ENCODE assay signal across 8 cellular contexts in the genomic region with DNA sequence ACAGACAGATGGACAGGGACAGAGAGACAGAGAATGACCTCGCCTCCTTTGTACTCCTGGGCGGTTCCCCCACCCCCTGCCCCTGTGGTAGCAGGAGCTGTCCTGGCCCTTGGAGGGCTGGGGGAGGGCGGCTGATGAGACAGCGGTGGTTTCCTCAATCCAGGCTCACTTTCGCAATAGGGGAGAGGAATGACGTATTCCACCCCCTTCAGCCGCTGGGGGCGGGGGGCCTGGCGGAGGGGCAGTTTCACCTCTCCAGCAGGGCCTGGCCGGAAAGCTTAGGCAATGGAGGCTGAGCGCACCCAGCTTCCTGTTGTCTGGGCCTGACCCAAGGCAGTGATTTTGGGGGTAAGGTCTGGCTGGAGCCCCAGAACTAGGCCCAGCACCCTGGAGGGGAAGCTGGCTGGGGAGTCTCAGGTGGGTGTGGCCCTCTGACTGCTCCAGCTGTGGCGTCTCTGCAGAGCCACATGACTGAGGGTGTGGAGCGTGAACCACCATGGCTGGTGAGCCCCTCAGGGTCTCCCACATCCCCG. TPM values are rescaled to one million over a fixed set of nuclear protein-coding genes. Genes with fewer than 3 reads are reported as not detected.
A peak's percentile ranks its signal among the peaks of the same experiment; 100 is the strongest.
DNase-seq lines count a peak whose midpoint lies in the region; ATAC-seq and TF ChIP-seq lines count a peak whose summit lies in the region.

No MANE protein-coding gene starts in this region.

- ATAC-seq in GM21717 (IDR thresholded peaks at IDR 0.05; ENCODE audit: unreplicated experiment) = peak; percentile 32
- peak; percentile 62 to 64 for ATAC-seq in naive B cell (ENCODE audit: low read depth in 2 of 2)
- peak; percentile 68 for ATAC-seq in stimulated activated naive CD8-positive, alpha-beta T cell treated with anti-CD3 and anti-CD28 coated beads, Interleukin-15, amount 100 ng/mL, for 72 hours
- no peak for ATAC-seq in HG03159 (IDR thresholded peaks at IDR 0.05; ENCODE audit: unreplicated experiment)

- H3K4me1 Mint-ChIP-seq in naive B cell = peaks cover 68 to 98% (median 90%) of the 10 kb centered on the region in 3 donors
- H3K4me1 Mint-ChIP-seq in stimulated activated naive CD8-positive, alpha-beta T cell treated with anti-CD3 and anti-CD28 coated beads, Interleukin-15, amount 100 ng/mL, for 72 hours = peaks cover 96% of the 10 kb centered on the region

- TF ChIP-seq POLR2A in NB4 (IDR thresholded peaks at IDR 0.05; ENCODE audit: extremely low read depth, insufficient read length) = no peak

- TF ChIP-seq CTCF in NB4 (IDR thresholded peaks at IDR 0.05; ENCODE audit: low read depth, low read length) = no peak

- peak overlapping the region; percentile 81 to 99 (median 92) for H3K4me3 Mint-ChIP-seq in naive B cell
- H3K4me3 Mint-ChIP-seq in stimulated activated naive CD8-positive, alpha-beta T cell treated with anti-CD3 and anti-CD28 coated beads, Interleukin-15, amount 100 ng/mL, for 72 hours = peak overlapping the region; percentile 83 to 94

- peak overlapping the region; percentile 100 for H3K27ac ChIP-seq in effector memory CD4-positive, alpha-beta T cell (ENCODE audit: insufficient read depth, low read length, poor library complexity, severe bottlenecking)

- H3K4me1 ChIP-seq in effector memory CD4-positive, alpha-beta T cell (ENCODE audit: control insufficient read depth, insufficient read depth, low read length, poor library complexity, severe bottlenecking) = peaks cover 85% of the 10 kb centered on the region

- H3K36me3 Mint-ChIP-seq in naive B cell = peaks cover 0 to 7% of the 10 kb centered on the region in 2 donors

- DNase-seq in AG20443 (ENCODE audit: low spot score) (peak; percentile 96), NB4 (ENCODE audit: low read depth) (peak; percentile 98), naive B cell (peak; percentile 96)
- peak; percentile 58 to 88 for DNase-seq in activated CD8-positive, alpha-beta memory T cell treated with anti-CD3 and anti-CD28 coated beads for 1 hour (ENCODE audit: extremely low read depth in 1 of 2, low read depth in 1 of 2)
- DNase-seq in effector memory CD4-positive, alpha-beta T cell = peak; percentile 79 to 90 (median 82)
- peak; percentile 89 to 97 for DNase-seq in stimulated activated naive CD8-positive, alpha-beta T cell treated with anti-CD3 and anti-CD28 coated beads, Interleukin-15, amount 100 ng/mL, for 72 hours

- H3K9me3 ChIP-seq in effector memory CD4-positive, alpha-beta T cell (ENCODE audit: control insufficient read depth, low read length) = no peaks in the 10 kb centered on the region

- H3K9me3 Mint-ChIP-seq in naive B cell = no peaks in the 10 kb centered on the region
- no peaks in the 10 kb centered on the region for H3K9me3 Mint-ChIP-seq in stimulated activated naive CD8-positive, alpha-beta T cell treated with anti-CD3 and anti-CD28 coated beads, Interleukin-15, amount 100 ng/mL, for 72 hours

- peaks cover 20% of the 10 kb centered on the region for H3K36me3 ChIP-seq in effector memory CD4-positive, alpha-beta T cell (ENCODE audit: control insufficient read depth, insufficient read depth, low read length)

- H3K27me3 Mint-ChIP-seq in naive B cell = no peaks in the 10 kb centered on the region
- no peaks in the 10 kb centered on the region for H3K27me3 Mint-ChIP-seq in stimulated activated naive CD8-positive, alpha-beta T cell treated with anti-CD3 and anti-CD28 coated beads, Interleukin-15, amount 100 ng/mL, for 72 hours

- no peak overlapping the region for H3K4me3 ChIP-seq in NB4 (ENCODE audit: low read depth, low read length)
- peak overlapping the region; percentile 79 for H3K4me3 ChIP-seq in effector memory CD4-positive, alpha-beta T cell (ENCODE audit: insufficient read depth, low read depth, low read length, poor library complexity, severe bottlenecking)

- H3K27me3 ChIP-seq in effector memory CD4-positive, alpha-beta T cell (replicated peaks; ENCODE audit: control insufficient read depth, insufficient read depth, low read length, poor library complexity, severe bottlenecking) = no peaks in the 10 kb centered on the region

- peak overlapping the region; percentile 99 to 100 (median 100) for H3K27ac Mint-ChIP-seq in naive B cell
- peak overlapping the region; percentile 98 to 99 for H3K27ac Mint-ChIP-seq in stimulated activated naive CD8-positive, alpha-beta T cell treated with anti-CD3 and anti-CD28 coated beads, Interleukin-15, amount 100 ng/mL, for 72 hours

RNA-seq across cellular contexts. Expression of a gene that starts 7.4 kb away (rescaled TPM):
- 10 to 100 TPM; 16.9 to 47.0 (median 22.3) TPM for polyA plus RNA-seq in naive B cell (ENCODE audit: low read depth in 6 of 6)

RNA-seq across cellular contexts. Expression of a gene that starts 32.8 kb away (rescaled TPM):
- 1 to 10 TPM in 1 of 6 donors, under 1 TPM in 4, not detected in 1; 0.16 to 4.6 (median 0.31) TPM for polyA plus RNA-seq in naive B cell (ENCODE audit: low read depth in 6 of 6)
